ENCODE assay signal across 9 cellular contexts in genomic region chr3:194780706-194781105, GRCh38.
"Had no signal": no experiment of that assay in that cellular context is flagged by ENCODE, and none has a peak within 500 bp of the region (broad histone marks: within the 10 kb centered on the region; RNA-seq: fewer than 3 reads in every experiment).

No MANE protein-coding gene starts in this region.

- DNase-seq: GM23248, GOT3, H7, HFFc6, KBM-7 had no signal

- H3K36me3 ChIP-seq: HAP-1 had no signal

- H3K9ac ChIP-seq: GM23248 had no signal

- H3K27ac Mint-ChIP-seq: HFFc6, IgD-negative memory B cell had no signal

- H3K4me3 Mint-ChIP-seq: HFFc6, IgD-negative memory B cell had no signal

- H3K36me3 Mint-ChIP-seq: IgD-negative memory B cell had no signal

- H3K4me3 ChIP-seq: GM23248, HAP-1 had no signal

- H3K4me1 ChIP-seq: HAP-1 had no signal

- H3K9me3 Mint-ChIP-seq: HFFc6 had no signal

- H3K9me3 ChIP-seq: HAP-1 had no signal

- ATAC-seq: HCT116 had no signal

- H3K27ac ChIP-seq: GM23248, HL-60 had no signal
